In the genomic region with DNA sequence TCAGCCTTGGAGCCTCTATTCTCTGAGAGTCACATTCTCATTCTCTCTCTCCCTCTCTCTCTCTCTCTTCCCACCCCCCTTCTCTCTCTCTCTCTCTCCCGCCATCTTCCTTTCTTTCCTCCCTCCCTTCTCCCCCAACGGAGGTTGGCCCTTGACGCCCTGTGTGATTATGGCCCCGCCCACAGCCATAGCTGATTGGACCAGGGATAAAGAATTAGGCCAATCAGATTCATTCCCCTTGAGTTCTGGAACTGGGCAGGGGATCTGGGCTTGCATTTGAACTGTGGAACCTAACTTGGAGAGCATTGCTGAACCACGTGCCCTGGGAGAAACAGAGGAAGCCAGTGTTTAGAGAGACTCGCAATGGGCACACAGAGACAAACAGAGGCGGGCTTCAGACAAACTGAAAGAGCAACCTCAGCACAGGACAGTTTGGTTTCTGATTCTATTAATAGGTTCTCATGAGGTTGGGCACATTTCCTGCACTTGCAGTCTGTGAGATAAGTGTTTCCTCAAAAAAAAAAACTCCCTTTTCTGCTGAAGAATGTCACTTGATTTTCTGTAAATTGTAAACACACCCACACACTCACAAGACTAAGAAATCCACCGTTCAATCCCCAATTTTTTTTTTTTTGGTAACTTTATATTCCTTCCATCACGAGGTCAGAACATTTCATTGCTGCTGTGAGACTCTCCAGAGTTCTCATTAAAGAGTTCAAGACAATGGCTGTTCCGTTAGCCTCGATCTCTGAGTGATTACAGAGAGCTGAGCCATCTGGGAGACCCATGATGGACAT, we compare ENCODE assay signal across 1 cellular context.
TF ChIP-seq lines count a peak whose summit lies in the region.

No MANE protein-coding gene starts in this region.

TF ChIP-seq in GM23338, 12 proteins besides CTCF, POLR2A, EP300 and RAD21 (continued from another document):
- TF ChIP-seq, protein P1, sequence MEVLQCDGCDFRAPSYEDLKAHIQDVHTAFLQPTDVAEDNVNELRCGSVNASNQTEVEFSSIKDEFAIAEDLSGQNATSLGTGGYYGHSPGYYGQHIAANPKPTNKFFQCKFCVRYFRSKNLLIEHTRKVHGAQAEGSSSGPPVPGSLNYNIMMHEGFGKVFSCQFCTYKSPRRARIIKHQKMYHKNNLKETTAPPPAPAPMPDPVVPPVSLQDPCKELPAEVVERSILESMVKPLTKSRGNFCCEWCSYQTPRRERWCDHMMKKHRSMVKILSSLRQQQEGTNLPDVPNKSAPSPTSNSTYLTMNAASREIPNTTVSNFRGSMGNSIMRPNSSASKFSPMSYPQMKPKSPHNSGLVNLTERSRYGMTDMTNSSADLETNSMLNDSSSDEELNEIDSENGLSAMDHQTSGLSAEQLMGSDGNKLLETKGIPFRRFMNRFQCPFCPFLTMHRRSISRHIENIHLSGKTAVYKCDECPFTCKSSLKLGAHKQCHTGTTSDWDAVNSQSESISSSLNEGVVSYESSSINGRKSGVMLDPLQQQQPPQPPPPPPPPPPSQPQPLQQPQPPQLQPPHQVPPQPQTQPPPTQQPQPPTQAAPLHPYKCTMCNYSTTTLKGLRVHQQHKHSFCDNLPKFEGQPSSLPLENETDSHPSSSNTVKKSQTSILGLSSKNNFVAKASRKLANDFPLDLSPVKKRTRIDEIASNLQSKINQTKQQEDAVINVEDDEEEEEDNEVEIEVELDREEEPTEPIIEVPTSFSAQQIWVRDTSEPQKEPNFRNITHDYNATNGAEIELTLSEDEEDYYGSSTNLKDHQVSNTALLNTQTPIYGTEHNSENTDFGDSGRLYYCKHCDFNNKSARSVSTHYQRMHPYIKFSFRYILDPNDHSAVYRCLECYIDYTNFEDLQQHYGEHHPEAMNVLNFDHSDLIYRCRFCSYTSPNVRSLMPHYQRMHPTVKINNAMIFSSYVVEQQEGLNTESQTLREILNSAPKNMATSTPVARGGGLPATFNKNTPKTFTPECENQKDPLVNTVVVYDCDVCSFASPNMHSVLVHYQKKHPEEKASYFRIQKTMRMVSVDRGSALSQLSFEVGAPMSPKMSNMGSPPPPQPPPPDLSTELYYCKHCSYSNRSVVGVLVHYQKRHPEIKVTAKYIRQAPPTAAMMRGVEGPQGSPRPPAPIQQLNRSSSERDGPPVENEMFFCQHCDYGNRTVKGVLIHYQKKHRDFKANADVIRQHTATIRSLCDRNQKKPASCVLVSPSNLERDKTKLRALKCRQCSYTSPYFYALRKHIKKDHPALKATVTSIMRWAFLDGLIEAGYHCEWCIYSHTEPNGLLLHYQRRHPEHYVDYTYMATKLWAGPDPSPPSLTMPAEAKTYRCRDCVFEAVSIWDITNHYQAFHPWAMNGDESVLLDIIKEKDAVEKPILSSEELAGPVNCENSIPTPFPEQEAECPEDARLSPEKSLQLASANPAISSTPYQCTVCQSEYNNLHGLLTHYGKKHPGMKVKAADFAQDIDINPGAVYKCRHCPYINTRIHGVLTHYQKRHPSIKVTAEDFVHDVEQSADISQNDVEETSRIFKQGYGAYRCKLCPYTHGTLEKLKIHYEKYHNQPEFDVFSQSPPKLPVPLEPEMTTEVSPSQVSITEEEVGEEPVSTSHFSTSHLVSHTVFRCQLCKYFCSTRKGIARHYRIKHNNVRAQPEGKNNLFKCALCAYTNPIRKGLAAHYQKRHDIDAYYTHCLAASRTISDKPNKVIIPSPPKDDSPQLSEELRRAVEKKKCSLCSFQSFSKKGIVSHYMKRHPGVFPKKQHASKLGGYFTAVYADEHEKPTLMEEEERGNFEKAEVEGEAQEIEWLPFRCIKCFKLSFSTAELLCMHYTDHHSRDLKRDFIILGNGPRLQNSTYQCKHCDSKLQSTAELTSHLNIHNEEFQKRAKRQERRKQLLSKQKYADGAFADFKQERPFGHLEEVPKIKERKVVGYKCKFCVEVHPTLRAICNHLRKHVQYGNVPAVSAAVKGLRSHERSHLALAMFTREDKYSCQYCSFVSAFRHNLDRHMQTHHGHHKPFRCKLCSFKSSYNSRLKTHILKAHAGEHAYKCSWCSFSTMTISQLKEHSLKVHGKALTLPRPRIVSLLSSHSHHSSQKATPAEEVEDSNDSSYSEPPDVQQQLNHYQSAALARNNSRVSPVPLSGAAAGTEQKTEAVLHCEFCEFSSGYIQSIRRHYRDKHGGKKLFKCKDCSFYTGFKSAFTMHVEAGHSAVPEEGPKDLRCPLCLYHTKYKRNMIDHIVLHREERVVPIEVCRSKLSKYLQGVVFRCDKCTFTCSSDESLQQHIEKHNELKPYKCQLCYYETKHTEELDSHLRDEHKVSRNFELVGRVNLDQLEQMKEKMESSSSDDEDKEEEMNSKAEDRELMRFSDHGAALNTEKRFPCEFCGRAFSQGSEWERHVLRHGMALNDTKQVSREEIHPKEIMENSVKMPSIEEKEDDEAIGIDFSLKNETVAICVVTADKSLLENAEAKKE (CRISPR knock-in tag; IDR thresholded peaks at IDR 0.05) = no peak
- no peak for TF ChIP-seq CREB1 (CRISPR knock-in tag; IDR thresholded peaks at IDR 0.05; ENCODE audit: low read depth)
- TF ChIP-seq ZNF114 (CRISPR knock-in tag; IDR thresholded peaks at IDR 0.05) = no peak
- no peak for TF ChIP-seq EZH2 (IDR thresholded peaks at IDR 0.05; ENCODE audit: low read depth, unreplicated experiment)
- TF ChIP-seq POLR2AphosphoS5 (IDR thresholded peaks at IDR 0.05; ENCODE audit: low read depth) = no peak
